Comparison of ENCODE assay signal across 25 cellular contexts in genomic region chrX:128078545-128078944, GRCh38. TPM values are rescaled to one million over a fixed set of nuclear protein-coding genes. Genes with fewer than 3 reads are reported as not detected.
"Had no signal": no experiment of that assay in that cellular context is flagged by ENCODE, and none has a peak within 500 bp of the region (broad histone marks: within the 10 kb centered on the region; RNA-seq: fewer than 3 reads in every experiment).

No MANE protein-coding gene starts in this region.

- DNase-seq: activated B cell treated with CpG ODN at 0.5 μM for 24 hours; activated CD4-positive, alpha-beta T cell treated with anti-CD3 and anti-CD28 coated beads for 1 hour; activated CD4-positive, alpha-beta T cell treated with anti-CD3 and anti-CD28 coated beads, Interleukin-2, amount 10 ng/mL, durations not matched to agents 24 days and 14 days; activated CD4-positive, alpha-beta T cell treated with anti-CD3 and anti-CD28 coated beads, Interleukin-2, amount 50 U/mL, for 48 hours; activated CD8-positive, alpha-beta memory T cell treated with anti-CD3 and anti-CD28 coated beads, Interleukin-2, amount 10 ng/mL, durations not matched to agents 7 days and 5 days; activated effector memory CD4-positive, alpha-beta T cell treated with Interleukin-2 at 50 U/mL for 16 hours; activated naive CD4-positive, alpha-beta T cell; activated T-cell treated with anti-CD3 and anti-CD28 coated beads, Interleukin-2, amount 50 U/mL, for 24 hours; Karpas-422; MM.1S; NCI-H1105; NCI-H1436; NCI-H1694 treated with DMSO at 0.1 percent for 48 hours; NCI-H2029 treated with DMSO at 0.1 percent for 48 hours; NCI-H446; NCI-H524; PC-3; SHP77 treated with DMSO at 0.1 percent for 48 hours had no signal

- H3K4me3 Mint-ChIP-seq: activated B cell treated with CpG ODN at 0.5 μM for 24 hours; activated CD4-positive, alpha-beta T cell treated with anti-CD3 and anti-CD28 coated beads, Interleukin-2, amount 10 ng/mL, durations not matched to agents 24 days and 14 days; activated CD8-positive, alpha-beta memory T cell treated with anti-CD3 and anti-CD28 coated beads, Interleukin-2, amount 10 ng/mL, durations not matched to agents 7 days and 5 days; activated naive CD4-positive, alpha-beta T cell treated with anti-CD3 and anti-CD28 coated beads, Interleukin-2, amount 50 U/mL, for 24 hours; activated T-cell treated with anti-CD3 and anti-CD28 coated beads, Interleukin-2, amount 50 U/mL, for 24 hours; activated T-helper 1 cell treated with anti-CD3 and anti-CD28 coated beads, Interleukin-12 subunit alpha, Interleukin-12 subunit beta, Interleukin-2, Interleukin-4 antibody, amounts not matched to agents 30 ng/mL and 10 ng/mL and 1 ng/mL, durations not matched to agents 14 hours and 24 hours and 36 hours; brain; T-helper 1 cell treated with Interleukin-12 subunit alpha and Interleukin-12 subunit beta and Interleukin-4 antibody, amounts not matched to agents 30 μg/mL and 1 μg/mL, for 36 hours had no signal

- ATAC-seq: activated CD8-positive, alpha-beta memory T cell treated with anti-CD3 and anti-CD28 coated beads, Interleukin-2, amount 10 ng/mL, durations not matched to agents 7 days and 5 days; PC-3 had no signal

- H3K27me3 Mint-ChIP-seq: activated B cell treated with CpG ODN at 0.5 μM for 24 hours; activated CD4-positive, alpha-beta T cell treated with anti-CD3 and anti-CD28 coated beads, Interleukin-2, amount 10 ng/mL, durations not matched to agents 24 days and 14 days; activated CD8-positive, alpha-beta memory T cell treated with anti-CD3 and anti-CD28 coated beads, Interleukin-2, amount 10 ng/mL, durations not matched to agents 7 days and 5 days; activated naive CD4-positive, alpha-beta T cell treated with anti-CD3 and anti-CD28 coated beads, Interleukin-2, amount 50 U/mL, for 24 hours; activated T-cell treated with anti-CD3 and anti-CD28 coated beads, Interleukin-2, amount 50 U/mL, for 24 hours; brain had no signal

- H3K27ac Mint-ChIP-seq: activated B cell treated with CpG ODN at 0.5 μM for 24 hours; activated CD4-positive, alpha-beta T cell treated with anti-CD3 and anti-CD28 coated beads, Interleukin-2, amount 10 ng/mL, durations not matched to agents 24 days and 14 days; activated CD8-positive, alpha-beta memory T cell treated with anti-CD3 and anti-CD28 coated beads, Interleukin-2, amount 10 ng/mL, durations not matched to agents 7 days and 5 days; activated naive CD4-positive, alpha-beta T cell treated with anti-CD3 and anti-CD28 coated beads, Interleukin-2, amount 50 U/mL, for 24 hours; activated T-cell treated with anti-CD3 and anti-CD28 coated beads, Interleukin-2, amount 50 U/mL, for 24 hours; activated T-helper 1 cell treated with anti-CD3 and anti-CD28 coated beads, Interleukin-12 subunit alpha, Interleukin-12 subunit beta, Interleukin-2, Interleukin-4 antibody, amounts not matched to agents 30 ng/mL and 10 ng/mL and 1 ng/mL, durations not matched to agents 14 hours and 24 hours and 36 hours; brain; T-helper 1 cell treated with Interleukin-12 subunit alpha and Interleukin-12 subunit beta and Interleukin-4 antibody, amounts not matched to agents 30 μg/mL and 1 μg/mL, for 36 hours had no signal

- H3K9me3 ChIP-seq: ascending aorta had no signal

- H3K27me3 ChIP-seq: ascending aorta, cardiac muscle cell had no signal

- H3K4me1 Mint-ChIP-seq: activated B cell treated with CpG ODN at 0.5 μM for 24 hours; activated CD4-positive, alpha-beta T cell treated with anti-CD3 and anti-CD28 coated beads, Interleukin-2, amount 10 ng/mL, durations not matched to agents 24 days and 14 days; activated CD8-positive, alpha-beta memory T cell treated with anti-CD3 and anti-CD28 coated beads, Interleukin-2, amount 10 ng/mL, durations not matched to agents 7 days and 5 days; activated naive CD4-positive, alpha-beta T cell treated with anti-CD3 and anti-CD28 coated beads, Interleukin-2, amount 50 U/mL, for 24 hours; brain had no signal

- H3K4me1 ChIP-seq: ascending aorta had no signal

- H3K9me3 Mint-ChIP-seq: activated B cell treated with CpG ODN at 0.5 μM for 24 hours; activated CD4-positive, alpha-beta T cell treated with anti-CD3 and anti-CD28 coated beads, Interleukin-2, amount 10 ng/mL, durations not matched to agents 24 days and 14 days; activated naive CD4-positive, alpha-beta T cell treated with anti-CD3 and anti-CD28 coated beads, Interleukin-2, amount 50 U/mL, for 24 hours; activated T-helper 1 cell treated with anti-CD3 and anti-CD28 coated beads, Interleukin-12 subunit alpha, Interleukin-12 subunit beta, Interleukin-2, Interleukin-4 antibody, amounts not matched to agents 30 ng/mL and 10 ng/mL and 1 ng/mL, durations not matched to agents 14 hours and 24 hours and 36 hours; brain; T-helper 1 cell treated with Interleukin-12 subunit alpha and Interleukin-12 subunit beta and Interleukin-4 antibody, amounts not matched to agents 30 μg/mL and 1 μg/mL, for 36 hours had no signal

- H3K4me3 ChIP-seq: ascending aorta, cardiac muscle cell had no signal

- H3K27ac ChIP-seq: ascending aorta, cardiac muscle cell had no signal

- H3K36me3 ChIP-seq: ascending aorta, cardiac muscle cell had no signal

- H3K36me3 Mint-ChIP-seq: activated CD8-positive, alpha-beta memory T cell treated with anti-CD3 and anti-CD28 coated beads, Interleukin-2, amount 10 ng/mL, durations not matched to agents 7 days and 5 days; activated naive CD4-positive, alpha-beta T cell treated with anti-CD3 and anti-CD28 coated beads, Interleukin-2, amount 50 U/mL, for 24 hours; brain had no signal

RNA-seq across cellular contexts. Expression of gene ACTRT1, which starts 26.3 kb away (rescaled TPM):
- total RNA-seq: activated B cell treated with CpG ODN at 0.5 μM for 24 hours; activated CD4-positive, alpha-beta T cell treated with anti-CD3 and anti-CD28 coated beads, Interleukin-2, amount 10 ng/mL, durations not matched to agents 24 days and 14 days; activated CD8-positive, alpha-beta memory T cell treated with anti-CD3 and anti-CD28 coated beads, Interleukin-2, amount 10 ng/mL, durations not matched to agents 7 days and 5 days; activated T-helper 1 cell treated with anti-CD3 and anti-CD28 coated beads, Interleukin-12 subunit alpha, Interleukin-12 subunit beta, Interleukin-2, Interleukin-4 antibody, amounts not matched to agents 30 ng/mL and 10 ng/mL and 1 ng/mL, durations not matched to agents 14 hours and 24 hours and 36 hours; ascending aorta; PC-3; SK-MEL-5 had no signal
- polyA plus RNA-seq: cardiac muscle cell had no signal
